ENCODE assay signal across 20 cellular contexts in the genomic region with DNA sequence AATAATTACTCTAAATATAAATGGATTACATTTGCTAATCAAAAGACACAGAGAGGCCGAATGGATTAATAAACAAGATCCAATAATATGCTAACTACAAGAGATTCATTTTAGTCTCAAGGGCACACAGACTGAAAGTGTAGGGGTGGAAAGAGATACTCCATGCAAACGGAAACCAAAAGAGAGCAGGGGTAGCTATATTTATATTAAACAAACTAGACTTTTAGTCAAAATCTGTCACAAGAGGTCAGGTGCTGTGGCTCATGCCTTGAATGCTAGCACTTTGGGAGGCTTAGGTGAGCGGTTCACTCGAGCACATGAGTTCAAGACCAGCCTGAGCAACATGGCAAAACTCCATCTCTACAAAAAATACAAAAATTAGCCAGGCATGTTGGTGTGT. TPM values are rescaled to one million over a fixed set of nuclear protein-coding genes. Genes with fewer than 3 reads are reported as not detected.
"Had no signal": no experiment of that assay in that cellular context is flagged by ENCODE, and none has a peak within 500 bp of the region (broad histone marks: within the 10 kb centered on the region; RNA-seq: fewer than 3 reads in every experiment).

No MANE protein-coding gene starts in this region.

- H3K4me3 Mint-ChIP-seq: activated naive CD4-positive, alpha-beta T cell treated with anti-CD3 and anti-CD28 coated beads, Interleukin-2, amount 50 U/mL, for 24 hours; stimulated activated naive CD8-positive, alpha-beta T cell treated with anti-CD3 and anti-CD28 coated beads, Interleukin-15, Interleukin-2, amounts not matched to agents 100 ng/mL and 50 ng/mL, for 24 hours had no signal

- H3K27ac Mint-ChIP-seq: activated naive CD4-positive, alpha-beta T cell treated with anti-CD3 and anti-CD28 coated beads, Interleukin-2, amount 50 U/mL, for 24 hours; stimulated activated naive CD8-positive, alpha-beta T cell treated with anti-CD3 and anti-CD28 coated beads, Interleukin-15, Interleukin-2, amounts not matched to agents 100 ng/mL and 50 ng/mL, for 24 hours had no signal

- H3K36me3 Mint-ChIP-seq: activated naive CD4-positive, alpha-beta T cell treated with anti-CD3 and anti-CD28 coated beads, Interleukin-2, amount 50 U/mL, for 24 hours had no signal

- H3K9me3 Mint-ChIP-seq: activated naive CD4-positive, alpha-beta T cell treated with anti-CD3 and anti-CD28 coated beads, Interleukin-2, amount 50 U/mL, for 24 hours; stimulated activated naive CD8-positive, alpha-beta T cell treated with anti-CD3 and anti-CD28 coated beads, Interleukin-15, Interleukin-2, amounts not matched to agents 100 ng/mL and 50 ng/mL, for 24 hours had no signal

- H3K4me3 ChIP-seq: gastroesophageal sphincter, ovary, upper lobe of right lung had no signal

- DNase-seq: activated CD4-positive, alpha-beta T cell treated with anti-CD3 and anti-CD28 coated beads, Interleukin-2, amount 50 U/mL, for 4 hours; activated CD4-positive, CD25-positive, alpha-beta regulatory T cell treated with anti-CD3 and anti-CD28 coated beads, Interleukin-2, amount 50 U/mL, for 72 hours; activated T-cell treated with anti-CD3 and anti-CD28 coated beads, Interleukin-2, amount 50 U/mL, for 1 hour; brain microvascular endothelial cell; cerebellar nuclear complex; dermis blood vessel endothelial cell; left ventricle myocardium superior; mesendoderm; ovary; stimulated activated CD4-positive, alpha-beta T cell treated with anti-CD3 and anti-CD28 coated beads, Interleukin-15, amount 100 ng/mL, for 24 hours; stimulated activated CD4-positive, alpha-beta T cell treated with anti-CD3 and anti-CD28 coated beads, Interleukin-4, amount 100 ng/mL, for 24 hours; upper lobe of right lung had no signal

- H3K36me3 ChIP-seq: brain microvascular endothelial cell, gastroesophageal sphincter, ovary, upper lobe of right lung had no signal

- H3K4me1 Mint-ChIP-seq: activated naive CD4-positive, alpha-beta T cell treated with anti-CD3 and anti-CD28 coated beads, Interleukin-2, amount 50 U/mL, for 24 hours had no signal

- H3K27me3 ChIP-seq: gastroesophageal sphincter, ovary, upper lobe of right lung had no signal

- H3K9me3 ChIP-seq: gastroesophageal sphincter, ovary, upper lobe of right lung had no signal

- ATAC-seq: gastroesophageal sphincter, left ventricle myocardium superior, upper lobe of right lung had no signal

- H3K27ac ChIP-seq: brain microvascular endothelial cell, gastroesophageal sphincter, ovary, upper lobe of right lung had no signal

RNA-seq across cellular contexts. Expression of a gene that starts 44.2 kb away (rescaled TPM):
- total RNA-seq: dermis blood vessel endothelial cell, epithelial cell of proximal tubule, kidney epithelial cell, left ventricle myocardium superior, renal cortical epithelial cell, temporal lobe had no signal
- polyA plus RNA-seq: neural cell had no signal
